9 cellular contexts compared by ENCODE assay signal in the genomic region with DNA sequence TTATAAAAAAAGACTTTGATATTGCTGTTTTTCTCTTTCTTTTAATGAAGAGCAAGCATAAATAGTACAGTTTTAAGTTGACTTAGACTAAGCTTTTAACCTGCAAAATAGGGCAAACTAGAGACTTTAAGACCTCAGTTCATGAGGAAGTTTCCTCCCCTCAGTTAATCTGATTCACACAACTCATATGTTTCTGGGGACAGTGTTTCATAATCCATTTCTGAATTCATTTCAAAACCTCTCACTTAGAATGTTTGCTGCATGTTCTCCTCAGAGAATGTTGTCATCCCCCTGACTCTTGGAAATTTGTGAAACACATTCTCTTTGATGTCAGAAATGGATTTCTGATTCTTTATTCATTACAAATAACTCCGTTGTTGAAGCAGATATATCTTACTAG.
DNase-seq lines count a peak whose midpoint lies in the region; ATAC-seq, FAIRE-seq and TF ChIP-seq lines count a peak whose summit lies in the region.
"Had no signal": no experiment of that assay in that cellular context is flagged by ENCODE, and none has a peak within 500 bp of the region (broad histone marks: within the 10 kb centered on the region; RNA-seq: fewer than 3 reads in every experiment).

No MANE protein-coding gene starts in this region.

- H3K4me3 ChIP-seq in mesenchymal stem cell (ENCODE audit: insufficient read depth in 1 of 2, low read depth in 1 of 2, low read length in 2 of 2), result peak overlapping the region in 1 of 2 experiments; percentile 21

- H3K27me3 ChIP-seq in mesenchymal stem cell (ENCODE audit: control insufficient read depth in 1 of 2, insufficient read depth in 1 of 2, low read length in 2 of 2), result no peaks in the 10 kb centered on the region

- H2BK12ac ChIP-seq in mesenchymal stem cell (ENCODE audit: low read length in 2 of 2), result no peak overlapping the region

- no peak overlapping the region for H3K18ac ChIP-seq in mesenchymal stem cell (ENCODE audit: low read depth in 1 of 2, low read length in 2 of 2)

- no peak overlapping the region for H2AFZ ChIP-seq in mesenchymal stem cell (ENCODE audit: low read depth, low read length)

- H3K4ac ChIP-seq in mesenchymal stem cell (ENCODE audit: low read depth in 1 of 2, low read length in 2 of 2), result no peak overlapping the region

- intact Hi-C loops in CD14-positive monocyte (cut with micrococcal nuclease), result no loop called here
- intact Hi-C loops in activated T-helper 2 cell treated with anti-CD3 and anti-CD28 coated beads, Interferon-gamma antibody, Interleukin-2, Interleukin-4, amounts not matched to agents 10 μg/mL and 5 μg/mL and 100 μg/mL, durations not matched to agents 14 hours and 24 hours and 36 hours (cut with micrococcal nuclease), result no loop called here

- H3K4me1 Mint-ChIP-seq in CD14-positive monocyte (peaks cover 55% of the 10 kb centered on the region), chondrocyte (ENCODE audit: low read depth) (peaks cover 16% of the 10 kb centered on the region)
- H3K4me1 Mint-ChIP-seq in activated T-helper 2 cell treated with anti-CD3 and anti-CD28 coated beads, Interferon-gamma antibody, Interleukin-2, Interleukin-4, amounts not matched to agents 10 μg/mL and 5 μg/mL and 100 μg/mL, durations not matched to agents 14 hours and 24 hours and 36 hours (ENCODE audit: low read depth), result peaks cover 37% of the 10 kb centered on the region

- WGBS in mesenchymal stem cell, result no CpG with 5 or more reads among the region's 1 CpG

- H3K9me3 ChIP-seq in mesenchymal stem cell (ENCODE audit: control insufficient read depth, low read length), result no peaks in the 10 kb centered on the region

- DNase-seq in CD14-positive monocyte (ENCODE audit: low spot score), result no peak
- DNase-seq in HCEC 1CT, result peak; percentile 63
- no peak for DNase-seq in activated T-helper 2 cell treated with anti-CD3 and anti-CD28 coated beads, Interferon-gamma antibody, Interleukin-2, Interleukin-4, amounts not matched to agents 10 μg/mL and 5 μg/mL and 100 μg/mL, durations not matched to agents 14 hours and 24 hours and 36 hours (ENCODE audit: low spot score)
- peak; percentile 28 for DNase-seq in mesenchymal stem cell
- DNase-seq in chondrocyte (ENCODE audit: low spot score), result no peak
- DNase-seq in stimulated activated CD4-positive, alpha-beta T cell treated with anti-CD3 and anti-CD28 coated beads, Interleukin-4, amount 100 ng/mL, for 4 hours, result no peak
- DNase-seq in HTR-8/SVneo (ENCODE audit: insufficient read length, low spot score), result no peak
- DNase-seq: cortex of kidney had no signal

- H3K36me3 Mint-ChIP-seq in CD14-positive monocyte, result peaks cover 5 to 16% of the 10 kb centered on the region in 2 donors
- H3K36me3 Mint-ChIP-seq in activated T-helper 2 cell treated with anti-CD3 and anti-CD28 coated beads, Interferon-gamma antibody, Interleukin-2, Interleukin-4, amounts not matched to agents 10 μg/mL and 5 μg/mL and 100 μg/mL, durations not matched to agents 14 hours and 24 hours and 36 hours (ENCODE audit: low read depth), result peaks cover 10% of the 10 kb centered on the region
- H3K36me3 Mint-ChIP-seq in chondrocyte (ENCODE audit: low read depth), result peaks cover 1% of the 10 kb centered on the region

- H3K4me2 ChIP-seq in mesenchymal stem cell (ENCODE audit: low read length, poor library complexity, severe bottlenecking), result no peak overlapping the region

- H3K36me3 ChIP-seq in mesenchymal stem cell (ENCODE audit: control insufficient read depth in 1 of 2, insufficient read depth in 2 of 2, low read depth in 1 of 2, low read length in 2 of 2), result peaks cover 0 to 6% of the 10 kb centered on the region in 2 experiments

- no peak overlapping the region for H4K8ac ChIP-seq in mesenchymal stem cell (ENCODE audit: low read length)

- H3K23ac ChIP-seq in mesenchymal stem cell (ENCODE audit: low read length in 2 of 2), result no peak overlapping the region

- no peak for FAIRE-seq in HTR-8/SVneo (lab: Jason Lieb, UNC)

- H3K27me3 Mint-ChIP-seq in CD14-positive monocyte (ENCODE audit: low read depth in 3 of 3) (peaks cover 0 to 3% (median 0%) of the 10 kb centered on the region in 3 donors), chondrocyte (ENCODE audit: low read depth) (no peaks in the 10 kb centered on the region)
- no peaks in the 10 kb centered on the region for H3K27me3 Mint-ChIP-seq in activated T-helper 2 cell treated with anti-CD3 and anti-CD28 coated beads, Interferon-gamma antibody, Interleukin-2, Interleukin-4, amounts not matched to agents 10 μg/mL and 5 μg/mL and 100 μg/mL, durations not matched to agents 14 hours and 24 hours and 36 hours (ENCODE audit: low read depth)

- H3K9ac ChIP-seq in mesenchymal stem cell (ENCODE audit: low read length), result peak overlapping the region; percentile 70

- H2BK5ac ChIP-seq in mesenchymal stem cell (ENCODE audit: low read depth, low read length, poor library complexity, severe bottlenecking), result no peak overlapping the region

- H2AK5ac ChIP-seq in mesenchymal stem cell (ENCODE audit: low read length, severe bottlenecking), result no peak overlapping the region

- no peak for TF ChIP-seq CTCF in CD14-positive monocyte (IDR thresholded peaks at IDR 0.05)
- no peak for TF ChIP-seq CTCF in chondrocyte (IDR thresholded peaks at IDR 0.05)

- no peak overlapping the region for H2BK120ac ChIP-seq in mesenchymal stem cell (ENCODE audit: low read depth, low read length)

- no peak overlapping the region for H3K14ac ChIP-seq in mesenchymal stem cell (ENCODE audit: low read length in 2 of 2)

- no peaks in the 10 kb centered on the region for H3K79me1 ChIP-seq in mesenchymal stem cell (replicated peaks; ENCODE audit: low read length, poor library complexity, severe bottlenecking)

- no peak overlapping the region for H4K91ac ChIP-seq in mesenchymal stem cell (ENCODE audit: low read length)

- ATAC-seq in HG03097 (IDR thresholded peaks at IDR 0.05; ENCODE audit: low FRiP score, unreplicated experiment), result no peak

- peak overlapping the region in 1 of 2 donors; percentile 54 for H3K4me3 Mint-ChIP-seq in CD14-positive monocyte
- H3K4me3 Mint-ChIP-seq in activated T-helper 2 cell treated with anti-CD3 and anti-CD28 coated beads, Interferon-gamma antibody, Interleukin-2, Interleukin-4, amounts not matched to agents 10 μg/mL and 5 μg/mL and 100 μg/mL, durations not matched to agents 14 hours and 24 hours and 36 hours (ENCODE audit: low read depth), result no peak overlapping the region
- no peak overlapping the region for H3K4me3 Mint-ChIP-seq in chondrocyte (ENCODE audit: unreplicated experiment)

- H3K27ac Mint-ChIP-seq in CD14-positive monocyte (peak overlapping the region; percentile 82 to 92 (median 91)), chondrocyte (ENCODE audit: unreplicated experiment) (no peak overlapping the region)
- H3K27ac Mint-ChIP-seq in activated T-helper 2 cell treated with anti-CD3 and anti-CD28 coated beads, Interferon-gamma antibody, Interleukin-2, Interleukin-4, amounts not matched to agents 10 μg/mL and 5 μg/mL and 100 μg/mL, durations not matched to agents 14 hours and 24 hours and 36 hours, result peak overlapping the region; percentile 48

- no peak overlapping the region for H3K27ac ChIP-seq in mesenchymal stem cell (ENCODE audit: low read length, poor library complexity, severe bottlenecking)

- H3K9me3 Mint-ChIP-seq in CD14-positive monocyte (no peaks in the 10 kb centered on the region), chondrocyte (ENCODE audit: low read depth) (no peaks in the 10 kb centered on the region)
- no peaks in the 10 kb centered on the region for H3K9me3 Mint-ChIP-seq in activated T-helper 2 cell treated with anti-CD3 and anti-CD28 coated beads, Interferon-gamma antibody, Interleukin-2, Interleukin-4, amounts not matched to agents 10 μg/mL and 5 μg/mL and 100 μg/mL, durations not matched to agents 14 hours and 24 hours and 36 hours

- no peaks in the 10 kb centered on the region for H3K4me1 ChIP-seq in mesenchymal stem cell (ENCODE audit: control insufficient read depth, insufficient read depth, low read depth, low read length)

- no peak overlapping the region for H2BK15ac ChIP-seq in mesenchymal stem cell (ENCODE audit: low read depth, poor library complexity, severe bottlenecking)

Comparison
In these comparisons a context has a peak if more than half of its experiments do, and no peak if none do; other contexts are left out.
1. DNase-seq: peak in HCEC 1CT (single experiment) and mesenchymal stem cell (single experiment); none in CD14-positive monocyte (single experiment), activated T-helper 2 cell treated with anti-CD3 and anti-CD28 coated beads, Interferon-gamma antibody, Interleukin-2, Interleukin-4, amounts not matched to agents 10 μg/mL and 5 μg/mL and 100 μg/mL, durations not matched to agents 14 hours and 24 hours and 36 hours (single experiment), chondrocyte (single experiment), stimulated activated CD4-positive, alpha-beta T cell treated with anti-CD3 and anti-CD28 coated beads, Interleukin-4, amount 100 ng/mL, for 4 hours (0 of 2) and HTR-8/SVneo (single experiment).